ENCODE assay signal across 21 cellular contexts in genomic region chr10:7942859-7943258, GRCh38.
"Had no signal": no experiment of that assay in that cellular context is flagged by ENCODE, and none has a peak within 500 bp of the region (broad histone marks: within the 10 kb centered on the region; RNA-seq: fewer than 3 reads in every experiment).

No MANE protein-coding gene starts in this region.

- H3K27me3 Mint-ChIP-seq: activated naive CD8-positive, alpha-beta T cell treated with anti-CD3 and anti-CD28 coated beads, Interleukin-2, amount 50 U/mL, for 24 hours; activated T-cell treated with anti-CD3 and anti-CD28 coated beads, Interleukin-2, amount 50 U/mL, for 24 hours; stimulated activated naive B cell treated with anti-CD40 and anti-IgM and Interleukin-4, amounts not matched to agents 10 μg/mL and 1 μg/mL and 100 μg/mL, for 72 hours; T-cell had no signal

- DNase-seq: activated CD4-positive, alpha-beta T cell treated with anti-CD3 and anti-CD28 coated beads for 48 hours; activated CD4-positive, CD25-positive, alpha-beta regulatory T cell; activated CD8-positive, alpha-beta T cell treated with anti-CD3 and anti-CD28 coated beads, Interleukin-2, amount 10 ng/mL, durations not matched to agents 7 days and 5 days; activated naive CD4-positive, alpha-beta T cell treated with anti-CD3 and anti-CD28 coated beads for 36 hours; activated naive CD8-positive, alpha-beta T cell treated with anti-CD3 and anti-CD28 coated beads, Interleukin-2, amount 50 U/mL, for 24 hours; activated T-cell treated with anti-CD3 and anti-CD28 coated beads, Interleukin-2, amount 50 U/mL, for 24 hours; anterior cingulate cortex; caudate nucleus; islet precursor cell; lower lobe of right lung; midbrain; nucleus accumbens; posterior cingulate gyrus; spleen; stimulated activated CD4-positive, alpha-beta T cell treated with anti-CD3 and anti-CD28 coated beads, Interleukin-4, amount 100 ng/mL, for 4 hours; stimulated activated naive B cell treated with anti-CD40 and anti-IgM and Interleukin-4, amounts not matched to agents 10 μg/mL and 1 μg/mL and 100 μg/mL, for 72 hours; T-cell had no signal

- H3K27ac Mint-ChIP-seq: activated CD8-positive, alpha-beta T cell treated with anti-CD3 and anti-CD28 coated beads, Interleukin-2, amount 10 ng/mL, durations not matched to agents 7 days and 5 days; activated naive CD4-positive, alpha-beta T cell treated with anti-CD3 and anti-CD28 coated beads for 36 hours; activated naive CD8-positive, alpha-beta T cell treated with anti-CD3 and anti-CD28 coated beads, Interleukin-2, amount 50 U/mL, for 24 hours; activated T-cell treated with anti-CD3 and anti-CD28 coated beads, Interleukin-2, amount 50 U/mL, for 24 hours; activated T-helper 2 cell treated with anti-CD3 and anti-CD28 coated beads, Interferon-gamma antibody, Interleukin-2, Interleukin-4, amounts not matched to agents 10 μg/mL and 5 μg/mL and 100 μg/mL, durations not matched to agents 14 hours and 24 hours and 36 hours; nephron; stimulated activated naive B cell treated with anti-CD40 and anti-IgM and Interleukin-4, amounts not matched to agents 10 μg/mL and 1 μg/mL and 100 μg/mL, for 72 hours; T-cell had no signal

- ATAC-seq: activated CD8-positive, alpha-beta T cell treated with anti-CD3 and anti-CD28 coated beads, Interleukin-2, amount 10 ng/mL, durations not matched to agents 7 days and 5 days; activated naive CD8-positive, alpha-beta T cell treated with anti-CD3 and anti-CD28 coated beads, Interleukin-2, amount 50 U/mL, for 24 hours; esophagus mucosa; lower lobe of right lung; stimulated activated naive B cell treated with anti-CD40 and anti-IgM and Interleukin-4, amounts not matched to agents 10 μg/mL and 1 μg/mL and 100 μg/mL, for 72 hours; T-cell had no signal

- H3K27ac ChIP-seq: coronary artery, lower lobe of right lung, spleen had no signal

- H3K4me3 ChIP-seq: coronary artery, lower lobe of right lung, spleen had no signal

- H3K4me1 Mint-ChIP-seq: nephron had no signal

- H3K36me3 ChIP-seq: lower lobe of right lung had no signal

- H3K4me3 Mint-ChIP-seq: activated CD8-positive, alpha-beta T cell treated with anti-CD3 and anti-CD28 coated beads, Interleukin-2, amount 10 ng/mL, durations not matched to agents 7 days and 5 days; activated naive CD4-positive, alpha-beta T cell treated with anti-CD3 and anti-CD28 coated beads for 36 hours; activated naive CD8-positive, alpha-beta T cell treated with anti-CD3 and anti-CD28 coated beads, Interleukin-2, amount 50 U/mL, for 24 hours; activated T-cell treated with anti-CD3 and anti-CD28 coated beads, Interleukin-2, amount 50 U/mL, for 24 hours; nephron; stimulated activated naive B cell treated with anti-CD40 and anti-IgM and Interleukin-4, amounts not matched to agents 10 μg/mL and 1 μg/mL and 100 μg/mL, for 72 hours; T-cell had no signal

- H3K27me3 ChIP-seq: spleen had no signal

- H3K9me3 ChIP-seq: lower lobe of right lung had no signal
